ENCODE assay signal across 1 cellular context in the genomic region with DNA sequence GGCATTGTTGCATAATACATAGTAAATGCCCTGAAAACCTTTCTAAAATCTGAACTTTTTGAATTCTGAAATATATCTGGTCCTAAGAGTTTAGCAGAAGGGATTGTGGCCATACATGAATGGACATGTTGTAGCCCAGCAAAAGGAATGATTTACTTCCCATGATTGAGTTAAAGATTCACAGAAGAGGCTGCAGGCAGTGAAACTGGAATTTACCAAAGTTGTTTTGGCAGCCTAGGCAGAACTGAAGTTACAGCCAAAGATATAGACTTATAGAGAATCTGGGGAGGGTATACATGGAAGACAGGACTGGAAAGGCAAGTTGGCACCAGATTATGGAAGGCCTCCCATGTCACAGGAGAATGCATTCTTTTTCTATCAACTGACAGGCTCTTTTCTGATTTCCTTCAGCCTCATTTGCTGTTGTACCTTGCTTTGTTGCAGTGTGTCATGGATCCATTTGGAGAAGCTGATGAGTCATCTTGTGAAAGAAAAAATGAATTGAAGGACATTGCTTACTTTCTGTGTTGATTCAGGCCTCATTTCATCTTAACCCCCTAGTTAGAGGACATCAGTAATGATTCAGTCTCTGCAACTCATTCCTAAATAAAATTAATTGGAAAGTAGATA.
TF ChIP-seq lines count a peak whose summit lies in the region.

No MANE protein-coding gene starts in this region.

TF ChIP-seq in IMR-90, 13 proteins besides CTCF, POLR2A, EP300 and RAD21:
- TF ChIP-seq MAZ (IDR thresholded peaks at IDR 0.05; ENCODE audit: borderline replicate concordance, low read depth, low read length): no peak
- TF ChIP-seq FOS (IDR thresholded peaks at IDR 0.05; ENCODE audit: low read depth, low read length): peak; percentile 89
- peak; percentile 51 for TF ChIP-seq RCOR1 (IDR thresholded peaks at IDR 0.05; ENCODE audit: insufficient replicate concordance, low read length)
- TF ChIP-seq MXI1 (IDR thresholded peaks at IDR 0.05; ENCODE audit: borderline replicate concordance, low read depth, low read length): no peak
- TF ChIP-seq, protein P1, sequence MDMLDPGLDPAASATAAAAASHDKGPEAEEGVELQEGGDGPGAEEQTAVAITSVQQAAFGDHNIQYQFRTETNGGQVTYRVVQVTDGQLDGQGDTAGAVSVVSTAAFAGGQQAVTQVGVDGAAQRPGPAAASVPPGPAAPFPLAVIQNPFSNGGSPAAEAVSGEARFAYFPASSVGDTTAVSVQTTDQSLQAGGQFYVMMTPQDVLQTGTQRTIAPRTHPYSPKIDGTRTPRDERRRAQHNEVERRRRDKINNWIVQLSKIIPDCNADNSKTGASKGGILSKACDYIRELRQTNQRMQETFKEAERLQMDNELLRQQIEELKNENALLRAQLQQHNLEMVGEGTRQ (IDR thresholded peaks at IDR 0.05; ENCODE audit: low read depth, low read length): no peak
- TF ChIP-seq NFE2L2 (IDR thresholded peaks at IDR 0.05; ENCODE audit: low read depth, low read length): 0 out of 2 replicates have a peak, but pooled peaks have one; percentile 23
- peak; percentile 17; the same call in 1 of the 2 replicates for TF ChIP-seq CEBPB (IDR thresholded peaks at IDR 0.05; ENCODE audit: low read depth, low read length)
- TF ChIP-seq BHLHE40 (IDR thresholded peaks at IDR 0.05; ENCODE audit: low read depth, low read length): peak; percentile 23; the same call in 1 of the 2 replicates
- peak; percentile 22; the same call in 1 of the 2 replicates for TF ChIP-seq MAFK (IDR thresholded peaks at IDR 0.05; ENCODE audit: low read depth, low read length)
- TF ChIP-seq SMC3 (IDR thresholded peaks at IDR 0.05; ENCODE audit: low read depth, low read length): no peak
TF ChIP-seq in IMR-90: peak in this region for 6.
